Comparison of ENCODE assay signal across 16 cellular contexts in the genomic region with DNA sequence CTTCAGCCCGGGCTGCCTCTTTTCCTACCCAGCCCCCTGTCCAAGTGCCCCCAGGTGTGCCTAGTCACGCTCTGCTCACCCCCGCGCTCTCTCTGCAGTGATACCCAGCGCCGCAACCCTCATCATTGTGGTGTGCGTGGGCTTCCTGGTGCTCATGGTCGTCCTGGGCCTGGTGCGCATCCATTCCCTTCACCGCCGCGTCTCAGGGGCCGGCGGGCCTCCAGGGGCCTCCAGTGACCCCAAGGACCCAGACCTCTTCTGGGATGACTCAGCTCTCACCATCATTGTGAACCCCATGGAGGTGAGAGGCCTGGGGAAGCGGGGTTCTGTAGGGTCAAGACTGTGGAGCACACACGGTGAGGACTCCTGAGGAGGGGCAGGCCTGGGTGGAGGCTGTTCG. TPM values are rescaled to one million over a fixed set of nuclear protein-coding genes. Genes with fewer than 3 reads are reported as not detected.
A peak's percentile ranks its signal among the peaks of the same experiment; 100 is the strongest.
DNase-seq lines count a peak whose midpoint lies in the region; ATAC-seq and TF ChIP-seq lines count a peak whose summit lies in the region.
"Had no signal": no experiment of that assay in that cellular context is flagged by ENCODE, and none has a peak within 500 bp of the region (broad histone marks: within the 10 kb centered on the region; RNA-seq: fewer than 3 reads in every experiment).

No MANE protein-coding gene starts in this region.

- intact Hi-C loops in activated CD8-positive, alpha-beta T cell treated with anti-CD3 and anti-CD28 coated beads for 36 hours (cut with micrococcal nuclease) = no loop called here
- intact Hi-C loops in sigmoid colon (cut with DNase I) = no loop called here

- H3K4me3 Mint-ChIP-seq in activated CD8-positive, alpha-beta T cell treated with anti-CD3 and anti-CD28 coated beads for 36 hours = no peak overlapping the region
- H3K4me3 Mint-ChIP-seq in activated CD8-positive, alpha-beta T cell treated with anti-CD3 and anti-CD28 coated beads, Interleukin-2, amount 10 ng/mL, durations not matched to agents 7 days and 5 days = no peak overlapping the region

- peak overlapping the region; percentile 10 for H3K27ac Mint-ChIP-seq in activated CD8-positive, alpha-beta T cell treated with anti-CD3 and anti-CD28 coated beads for 36 hours
- H3K27ac Mint-ChIP-seq in activated CD8-positive, alpha-beta T cell treated with anti-CD3 and anti-CD28 coated beads, Interleukin-2, amount 10 ng/mL, durations not matched to agents 7 days and 5 days = no peak overlapping the region
- H3K27ac Mint-ChIP-seq: CD4-positive, CD25-positive, alpha-beta regulatory T cell had no signal

- H3K36me3 ChIP-seq in sigmoid colon = peaks cover 0 to 6% (median 0%) of the 10 kb centered on the region in 4 donors

- no peaks in the 10 kb centered on the region for H3K4me1 ChIP-seq in sigmoid colon

- no peak for TF ChIP-seq CTCF in activated CD8-positive, alpha-beta T cell treated with anti-CD3 and anti-CD28 coated beads for 36 hours (IDR thresholded peaks at IDR 0.05)
- TF ChIP-seq CTCF in sigmoid colon (IDR thresholded peaks at IDR 0.05) = no peak

- POLR2A ChIA-PET in activated CD8-positive, alpha-beta T cell treated with anti-CD3 and anti-CD28 coated beads for 36 hours (lab: Charles Lee) = no interaction called here
- POLR2A ChIA-PET in activated CD8-positive, alpha-beta T cell treated with anti-CD3 and anti-CD28 coated beads, Interleukin-2, amount 10 ng/mL, durations not matched to agents 7 days and 5 days (lab: Charles Lee) = no interaction called here

- no peak for DNase-seq in activated CD8-positive, alpha-beta T cell treated with anti-CD3 and anti-CD28 coated beads for 36 hours
- DNase-seq in activated CD8-positive, alpha-beta T cell treated with anti-CD3 and anti-CD28 coated beads, Interleukin-2, amount 10 ng/mL, durations not matched to agents 7 days and 5 days = no peak
- peak; percentile 2 for DNase-seq in AG08396 (ENCODE audit: low spot score)
- peak; percentile 39 for DNase-seq in sigmoid colon
- no peak for DNase-seq in kidney tubule cell (ENCODE audit: low spot score)
- DNase-seq in MV-4-11 (lab: John Stamatoyannopoulos, UW) = no peak
- DNase-seq: CD4-positive, CD25-positive, alpha-beta regulatory T cell; DMS53; GF-D8 had no signal

- CTCF ChIA-PET in activated CD8-positive, alpha-beta T cell treated with anti-CD3 and anti-CD28 coated beads for 36 hours (lab: Charles Lee) = interaction anchor here (1.2 kb wide), 1 partner anchor 13 kb away, joined by 3 read pairs; no protein-coding TSS in a partner anchor
- CTCF ChIA-PET in activated CD8-positive, alpha-beta T cell treated with anti-CD3 and anti-CD28 coated beads, Interleukin-2, amount 10 ng/mL, durations not matched to agents 7 days and 5 days (lab: Charles Lee) = interaction anchor here (1.2 kb wide), 1 partner anchor 13 kb away, joined by 4 read pairs; no protein-coding TSS in a partner anchor

- TF ChIP-seq POLR2A in sigmoid colon (IDR thresholded peaks at IDR 0.05) = no peak

- no peak for TF ChIP-seq EP300 in sigmoid colon (IDR thresholded peaks at IDR 0.05)

- H3K9me3 ChIP-seq in sigmoid colon = no peaks in the 10 kb centered on the region

- H3K27me3 Mint-ChIP-seq in activated CD8-positive, alpha-beta T cell treated with anti-CD3 and anti-CD28 coated beads for 36 hours = no peaks in the 10 kb centered on the region
- peaks cover 1% of the 10 kb centered on the region for H3K27me3 Mint-ChIP-seq in activated CD8-positive, alpha-beta T cell treated with anti-CD3 and anti-CD28 coated beads, Interleukin-2, amount 10 ng/mL, durations not matched to agents 7 days and 5 days (ENCODE audit: low read depth)

- H3K27ac ChIP-seq in angular gyrus (ENCODE audit: low read depth, low read length) (peak overlapping the region; percentile 60), sigmoid colon (no peak overlapping the region)
- H3K27ac ChIP-seq: 22Rv1; BLaER1 treated with 17β-estradiol and CSF1 and Interleukin-3, amounts not matched to agents 10 nM and 100 nM had no signal

- WGBS in sigmoid colon, 2 donors = 95 to 96% methylated on average over 17 of the region's 17 CpGs

- H3K4me3 ChIP-seq in sigmoid colon = no peak overlapping the region
- H3K4me3 ChIP-seq: BLaER1 treated with 17β-estradiol and CSF1 and Interleukin-3, amounts not matched to agents 10 nM and 100 nM had no signal

- ATAC-seq in activated CD8-positive, alpha-beta T cell treated with anti-CD3 and anti-CD28 coated beads for 36 hours = no peak
- no peak for ATAC-seq in activated CD8-positive, alpha-beta T cell treated with anti-CD3 and anti-CD28 coated beads, Interleukin-2, amount 10 ng/mL, durations not matched to agents 7 days and 5 days
- no peak for ATAC-seq in GM18867 (IDR thresholded peaks at IDR 0.05; ENCODE audit: unreplicated experiment)
- ATAC-seq: HCT116 had no signal

- H3K36me3 Mint-ChIP-seq in activated CD8-positive, alpha-beta T cell treated with anti-CD3 and anti-CD28 coated beads for 36 hours (ENCODE audit: low read depth) = peaks cover 1% of the 10 kb centered on the region
- H3K36me3 Mint-ChIP-seq in activated CD8-positive, alpha-beta T cell treated with anti-CD3 and anti-CD28 coated beads, Interleukin-2, amount 10 ng/mL, durations not matched to agents 7 days and 5 days (ENCODE audit: low read depth) = peaks cover 22% of the 10 kb centered on the region

- H3K4me1 Mint-ChIP-seq in activated CD8-positive, alpha-beta T cell treated with anti-CD3 and anti-CD28 coated beads for 36 hours (ENCODE audit: low read depth) = no peaks in the 10 kb centered on the region
- H3K4me1 Mint-ChIP-seq in activated CD8-positive, alpha-beta T cell treated with anti-CD3 and anti-CD28 coated beads, Interleukin-2, amount 10 ng/mL, durations not matched to agents 7 days and 5 days (ENCODE audit: low read depth) = peaks cover under 1% of the 10 kb centered on the region

- no peaks in the 10 kb centered on the region for H3K9me3 Mint-ChIP-seq in activated CD8-positive, alpha-beta T cell treated with anti-CD3 and anti-CD28 coated beads for 36 hours
- no peaks in the 10 kb centered on the region for H3K9me3 Mint-ChIP-seq in activated CD8-positive, alpha-beta T cell treated with anti-CD3 and anti-CD28 coated beads, Interleukin-2, amount 10 ng/mL, durations not matched to agents 7 days and 5 days (ENCODE audit: insufficient read depth)
- H3K9me3 Mint-ChIP-seq: CD4-positive, CD25-positive, alpha-beta regulatory T cell had no signal

- H3K27me3 ChIP-seq in sigmoid colon = no peaks in the 10 kb centered on the region

RNA-seq across cellular contexts. Expression of a gene that starts 27.2 kb away (rescaled TPM):
- 10 to 100 TPM; 29.0 to 30.8 TPM for total RNA-seq in activated CD8-positive, alpha-beta T cell treated with anti-CD3 and anti-CD28 coated beads for 36 hours
- total RNA-seq in activated CD8-positive, alpha-beta T cell treated with anti-CD3 and anti-CD28 coated beads, Interleukin-2, amount 10 ng/mL, durations not matched to agents 7 days and 5 days = 10 to 100 TPM; 76.8 to 83.9 TPM
- total RNA-seq in sigmoid colon = 10 to 100 TPM; 11.5 to 41.5 (median 19.3) TPM
- 10 to 100 TPM in 1 of 3 donors, 1 to 10 TPM in 2; 3.7 to 25.9 (median 6.0) TPM for polyA plus RNA-seq in sigmoid colon

RNA-seq across cellular contexts. Expression of a gene that starts 28.7 kb away (rescaled TPM):
- not detected for total RNA-seq in activated CD8-positive, alpha-beta T cell treated with anti-CD3 and anti-CD28 coated beads for 36 hours
- under 1 TPM; 0.29 to 0.42 TPM for total RNA-seq in activated CD8-positive, alpha-beta T cell treated with anti-CD3 and anti-CD28 coated beads, Interleukin-2, amount 10 ng/mL, durations not matched to agents 7 days and 5 days
- under 1 TPM in 1 of 4 donors, not detected in 3; 0.71 TPM for total RNA-seq in sigmoid colon
- polyA plus RNA-seq in sigmoid colon = 10 to 100 TPM in 1 of 3 donors, 1 to 10 TPM in 2; 3.7 to 30.9 (median 4.2) TPM
- total RNA-seq: A673; CD4-positive, CD25-positive, alpha-beta regulatory T cell; H4 had no signal
- polyA plus RNA-seq: CD4-positive, CD25-positive, alpha-beta regulatory T cell had no signal

RNA-seq across cellular contexts. Expression of a gene that starts 32.1 kb away (rescaled TPM):
- 10 to 100 TPM; 39.0 to 41.8 TPM for total RNA-seq in activated CD8-positive, alpha-beta T cell treated with anti-CD3 and anti-CD28 coated beads for 36 hours
- total RNA-seq in activated CD8-positive, alpha-beta T cell treated with anti-CD3 and anti-CD28 coated beads, Interleukin-2, amount 10 ng/mL, durations not matched to agents 7 days and 5 days = 10 to 100 TPM; 19.1 to 21.0 TPM
- total RNA-seq in sigmoid colon = 10 to 100 TPM; 22.7 to 48.5 (median 35.3) TPM
- polyA plus RNA-seq in sigmoid colon = 10 to 100 TPM; 13.9 to 29.9 (median 27.0) TPM

RNA-seq across cellular contexts. Expression of a gene that starts 48.4 kb away (rescaled TPM):
- total RNA-seq in activated CD8-positive, alpha-beta T cell treated with anti-CD3 and anti-CD28 coated beads for 36 hours = 10 to 100 TPM; 10.5 to 11.8 TPM
- 10 to 100 TPM; 21.5 to 23.3 TPM for total RNA-seq in activated CD8-positive, alpha-beta T cell treated with anti-CD3 and anti-CD28 coated beads, Interleukin-2, amount 10 ng/mL, durations not matched to agents 7 days and 5 days
- total RNA-seq in sigmoid colon = 10 to 100 TPM; 44.2 to 82.6 (median 65.3) TPM
- polyA plus RNA-seq in sigmoid colon = 10 to 100 TPM in 2 of 3 donors, 1 to 10 TPM in 1; 9.9 to 45.5 (median 12.0) TPM

Comparison
In these comparisons a context has a peak if more than half of its experiments do, and no peak if none do; other contexts are left out.
1. DNase-seq: peak in AG08396 (single experiment) and sigmoid colon (single experiment); none in activated CD8-positive, alpha-beta T cell treated with anti-CD3 and anti-CD28 coated beads for 36 hours (single experiment), activated CD8-positive, alpha-beta T cell treated with anti-CD3 and anti-CD28 coated beads, Interleukin-2, amount 10 ng/mL, durations not matched to agents 7 days and 5 days (single experiment), kidney tubule cell (single experiment) and MV-4-11 (single experiment).